Comparison of ENCODE assay signal across 15 cellular contexts in the genomic region with DNA sequence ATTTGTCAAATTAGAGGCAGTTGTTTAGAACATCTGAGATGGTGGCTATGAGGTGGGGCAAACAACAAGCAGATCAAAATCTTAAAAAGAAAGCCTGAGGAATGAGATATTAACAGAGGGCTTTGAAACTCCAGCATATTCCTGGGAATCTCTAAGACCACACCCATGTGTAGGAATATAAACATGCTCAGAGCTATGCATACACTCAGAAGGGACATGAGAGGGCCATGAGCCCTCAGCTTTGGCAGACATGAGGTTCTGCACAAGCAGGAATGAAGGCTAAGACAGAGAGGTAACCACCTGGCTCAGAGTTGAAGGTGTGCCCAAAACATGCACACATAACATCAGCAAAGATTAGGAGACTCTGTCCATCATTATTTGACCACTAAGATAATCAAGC.
"Had no signal": no experiment of that assay in that cellular context is flagged by ENCODE, and none has a peak within 500 bp of the region (broad histone marks: within the 10 kb centered on the region; RNA-seq: fewer than 3 reads in every experiment).

No MANE protein-coding gene starts in this region.

- DNase-seq: effector memory CD8-positive, alpha-beta T cell; heart right ventricle; hypothalamus; kidney glomerular epithelial cell; mucosa of descending colon; naive thymus-derived CD8-positive, alpha-beta T cell; posterior cingulate gyrus; small intestine; stimulated activated CD4-positive, alpha-beta T cell treated with anti-CD3 and anti-CD28 coated beads, Interleukin-12 subunit alpha, Interleukin-12 subunit beta, amount 100 ng/mL, for 4 hours; stimulated activated naive CD4-positive, alpha-beta T cell; stomach; substantia nigra; uterus had no signal

- H3K4me3 ChIP-seq: heart right ventricle, mucosa of descending colon, right atrium auricular region, stomach, uterus had no signal

- H3K4me1 ChIP-seq: right atrium auricular region, uterus had no signal

- H3K9me3 ChIP-seq: neutrophil, stomach, uterus had no signal

- H3K27me3 ChIP-seq: heart right ventricle, neutrophil, right atrium auricular region, stomach, uterus had no signal

- H3K36me3 ChIP-seq: heart right ventricle, neutrophil, right atrium auricular region, stomach, uterus had no signal

- ATAC-seq: effector memory CD8-positive, alpha-beta T cell; heart right ventricle; mucosa of descending colon; naive thymus-derived CD8-positive, alpha-beta T cell had no signal

- H3K27ac ChIP-seq: heart right ventricle, neutrophil, right atrium auricular region, uterus had no signal
